Comparison of ENCODE assay signal across 2 cellular contexts in the genomic region with DNA sequence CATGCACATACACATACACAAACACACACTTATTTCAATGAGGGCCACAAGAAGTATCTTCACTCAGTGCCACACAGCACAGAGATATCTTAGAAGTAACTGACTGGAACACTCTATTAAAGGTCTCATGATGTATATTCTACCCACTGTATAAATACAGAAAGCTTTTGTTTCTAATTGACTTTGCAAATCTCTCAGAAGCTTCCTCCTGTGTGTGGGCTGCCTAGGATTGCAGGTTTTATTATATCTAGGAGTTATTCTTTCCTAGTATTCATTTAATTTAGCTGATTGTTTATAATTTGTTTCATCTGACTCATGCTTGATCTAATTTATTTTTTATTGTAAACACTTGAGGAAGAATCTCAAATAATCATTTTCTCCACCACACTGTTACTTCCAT.
TF ChIP-seq lines count a peak whose summit lies in the region.

No MANE protein-coding gene starts in this region.

TF ChIP-seq in SK-N-SH treated with all-trans-retinoic acid at 6 μM for 48 hours, 23 proteins besides CTCF, POLR2A, EP300 and RAD21 (continued from another document):
- TF ChIP-seq, protein P1, sequence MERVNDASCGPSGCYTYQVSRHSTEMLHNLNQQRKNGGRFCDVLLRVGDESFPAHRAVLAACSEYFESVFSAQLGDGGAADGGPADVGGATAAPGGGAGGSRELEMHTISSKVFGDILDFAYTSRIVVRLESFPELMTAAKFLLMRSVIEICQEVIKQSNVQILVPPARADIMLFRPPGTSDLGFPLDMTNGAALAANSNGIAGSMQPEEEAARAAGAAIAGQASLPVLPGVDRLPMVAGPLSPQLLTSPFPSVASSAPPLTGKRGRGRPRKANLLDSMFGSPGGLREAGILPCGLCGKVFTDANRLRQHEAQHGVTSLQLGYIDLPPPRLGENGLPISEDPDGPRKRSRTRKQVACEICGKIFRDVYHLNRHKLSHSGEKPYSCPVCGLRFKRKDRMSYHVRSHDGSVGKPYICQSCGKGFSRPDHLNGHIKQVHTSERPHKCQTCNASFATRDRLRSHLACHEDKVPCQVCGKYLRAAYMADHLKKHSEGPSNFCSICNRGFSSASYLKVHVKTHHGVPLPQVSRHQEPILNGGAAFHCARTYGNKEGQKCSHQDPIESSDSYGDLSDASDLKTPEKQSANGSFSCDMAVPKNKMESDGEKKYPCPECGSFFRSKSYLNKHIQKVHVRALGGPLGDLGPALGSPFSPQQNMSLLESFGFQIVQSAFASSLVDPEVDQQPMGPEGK (CRISPR knock-in tag; IDR thresholded peaks at IDR 0.05; ENCODE audit: borderline replicate concordance): no peak
- no peak for TF ChIP-seq TOX (CRISPR knock-in tag; IDR thresholded peaks at IDR 0.05; ENCODE audit: borderline replicate concordance)
- no peak for TF ChIP-seq OSR1 (CRISPR knock-in tag; IDR thresholded peaks at IDR 0.05)
- peak; percentile 65 for TF ChIP-seq ISL1 (CRISPR knock-in tag; IDR thresholded peaks at IDR 0.05)
- TF ChIP-seq, protein P2, sequence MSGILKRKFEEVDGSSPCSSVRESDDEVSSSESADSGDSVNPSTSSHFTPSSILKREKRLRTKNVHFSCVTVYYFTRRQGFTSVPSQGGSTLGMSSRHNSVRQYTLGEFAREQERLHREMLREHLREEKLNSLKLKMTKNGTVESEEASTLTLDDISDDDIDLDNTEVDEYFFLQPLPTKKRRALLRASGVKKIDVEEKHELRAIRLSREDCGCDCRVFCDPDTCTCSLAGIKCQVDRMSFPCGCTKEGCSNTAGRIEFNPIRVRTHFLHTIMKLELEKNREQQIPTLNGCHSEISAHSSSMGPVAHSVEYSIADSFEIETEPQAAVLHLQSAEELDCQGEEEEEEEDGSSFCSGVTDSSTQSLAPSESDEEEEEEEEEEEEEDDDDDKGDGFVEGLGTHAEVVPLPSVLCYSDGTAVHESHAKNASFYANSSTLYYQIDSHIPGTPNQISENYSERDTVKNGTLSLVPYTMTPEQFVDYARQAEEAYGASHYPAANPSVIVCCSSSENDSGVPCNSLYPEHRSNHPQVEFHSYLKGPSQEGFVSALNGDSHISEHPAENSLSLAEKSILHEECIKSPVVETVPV (CRISPR knock-in tag; IDR thresholded peaks at IDR 0.05): no peak

TF ChIP-seq in SK-N-SH, 30 proteins besides CTCF, POLR2A, EP300 and RAD21 (continued from another document):
- TF ChIP-seq NRF1 (IDR thresholded peaks at IDR 0.05; ENCODE audit: low read depth, low read length): no peak
